Comparison of ENCODE assay signal across 8 cellular contexts in the genomic region with DNA sequence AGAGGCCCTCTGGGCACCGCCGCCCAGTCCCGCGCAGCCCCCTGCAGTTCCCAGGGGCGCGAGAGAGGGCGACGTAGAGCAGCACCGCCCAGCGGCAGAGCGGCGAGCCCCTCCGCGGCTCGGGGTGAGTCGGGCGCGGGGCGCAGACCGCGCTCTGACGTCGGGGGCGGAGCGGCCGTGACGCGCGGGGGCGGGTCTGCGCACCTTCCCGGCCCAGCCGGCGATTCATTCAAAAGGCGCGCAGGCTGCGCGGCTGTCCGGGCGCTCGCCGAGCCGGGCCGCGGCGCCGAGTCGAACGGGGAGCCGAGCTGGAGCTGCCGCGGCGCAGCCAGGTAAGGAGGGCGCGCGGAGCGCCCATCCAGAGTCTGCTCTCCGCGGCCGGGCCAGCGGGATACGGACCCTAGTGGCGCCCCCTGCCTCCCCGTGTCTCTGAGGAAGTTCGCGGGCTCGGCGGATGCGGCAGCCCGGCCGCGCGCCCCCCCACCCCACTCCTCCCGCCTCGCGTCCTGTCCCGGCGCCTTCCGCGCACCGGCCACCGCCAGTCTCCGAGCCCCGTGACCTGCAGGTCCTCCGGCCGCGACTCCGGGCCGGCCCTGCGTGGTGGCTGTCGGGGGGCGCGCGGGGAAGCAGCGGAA. TPM values are rescaled to one million over a fixed set of nuclear protein-coding genes. Genes with fewer than 3 reads are reported as not detected.
A peak's percentile ranks its signal among the peaks of the same experiment; 100 is the strongest.
DNase-seq lines count a peak whose midpoint lies in the region; ATAC-seq lines count a peak whose summit lies in the region.

Gene RELT, plus strand, starts transcription at position 232 of the 635 bp plus-strand sequence. CDS start 12,738 bp downstream, outside the sequence.

- H3K9me3 ChIP-seq in right cardiac atrium (ENCODE audit: control insufficient read depth, low read length): no peaks in the 10 kb centered on the region
- H3K9me3 ChIP-seq in aorta (ENCODE audit: control insufficient read depth, low read length): no peaks in the 10 kb centered on the region

- H3K4me1 ChIP-seq in right cardiac atrium (ENCODE audit: control insufficient read depth, insufficient read depth, low read length) (no peaks in the 10 kb centered on the region), rectal smooth muscle tissue (ENCODE audit: control insufficient read depth, insufficient read depth, low read length) (no peaks in the 10 kb centered on the region), aorta (ENCODE audit: control insufficient read depth in 1 of 2, insufficient read depth in 2 of 2, low read length in 2 of 2) (no peaks in the 10 kb centered on the region)

- peak within 1 kb of the TSS; percentile 49 for H3K9ac ChIP-seq in rectal smooth muscle tissue (ENCODE audit: low read length)

- no peaks in the 10 kb centered on the region for H3K27me3 ChIP-seq in right cardiac atrium (ENCODE audit: control insufficient read depth, insufficient read depth)
- no peaks in the 10 kb centered on the region for H3K27me3 ChIP-seq in rectal smooth muscle tissue (ENCODE audit: control insufficient read depth, insufficient read depth, low read length)
- H3K27me3 ChIP-seq in aorta (ENCODE audit: control insufficient read depth in 1 of 2, insufficient read depth in 2 of 2, low read length in 1 of 2): no peaks in the 10 kb centered on the region

- intact Hi-C loops in right cardiac atrium (cut with DNase I): no loop called here
- intact Hi-C loops in aorta (cut with DNase I): no loop called here

- peak within 1 kb of the TSS; percentile 63 for H3K4me3 ChIP-seq in right cardiac atrium (ENCODE audit: low read length)
- peak within 1 kb of the TSS; percentile 80 for H3K4me3 ChIP-seq in rectal smooth muscle tissue (ENCODE audit: low read length)
- peak within 1 kb of the TSS; percentile 27 to 42 for H3K4me3 ChIP-seq in aorta (ENCODE audit: low read length in 2 of 2)

- H3K36me3 ChIP-seq in rectal smooth muscle tissue (ENCODE audit: control insufficient read depth, insufficient read depth, low read length): no peaks in the 10 kb centered on the region
- no peaks in the 10 kb centered on the region for H3K36me3 ChIP-seq in aorta (ENCODE audit: control insufficient read depth in 1 of 2, insufficient read depth in 2 of 2, low read length in 1 of 2)

- H3K27ac ChIP-seq in angular gyrus (ENCODE audit: low read depth, low read length) (peak within 1 kb of the TSS; percentile 78), right cardiac atrium (ENCODE audit: low read length) (peak within 1 kb of the TSS; percentile 72), rectal smooth muscle tissue (ENCODE audit: low read depth, low read length) (peak within 1 kb of the TSS; percentile 55), aorta (ENCODE audit: low read depth in 1 of 2, low read length in 2 of 2) (peak within 1 kb of the TSS in 1 of 2 donors; percentile 50)

- under 1% methylated on average over 95 of the region's 95 CpGs for WGBS in right cardiac atrium
- 1% methylated on average over 51 to 95 of the region's 95 CpGs for WGBS in aorta, 2 donors

- peak; percentile 54 for DNase-seq in NCI-H1436 treated with DMSO at 0.1 percent for 48 hours (lab: John Stamatoyannopoulos, UW)
- peak; percentile 87 to 95 (median 92) for DNase-seq in T-helper 2 cell
- peak; percentile 91 to 96 (median 96) for DNase-seq in right cardiac atrium
- peak; percentile 93 to 97 for DNase-seq in aorta

- ATAC-seq in GM18498 (IDR thresholded peaks at IDR 0.05; ENCODE audit: unreplicated experiment) (peak; percentile 79), HG02852 (IDR thresholded peaks at IDR 0.05; ENCODE audit: unreplicated experiment) (peak; percentile 72), right cardiac atrium (peak; percentile 91 to 93), aorta (ENCODE audit: low FRiP score) (peak; percentile 95)

RNA-seq across cellular contexts. Expression of gene RELT, which starts in this region (rescaled TPM):
- total RNA-seq in right cardiac atrium: 10 to 100 TPM in 1 of 4 donors, 1 to 10 TPM in 3; 3.9 to 11.2 (median 7.0) TPM
- 4.1 TPM for polyA plus RNA-seq in right cardiac atrium
- total RNA-seq in aorta: 10 to 100 TPM; 11.5 to 13.2 TPM
- 1 to 10 TPM; 1.1 to 1.3 TPM for polyA plus RNA-seq in aorta
